8 cellular contexts compared by ENCODE assay signal in the genomic region with DNA sequence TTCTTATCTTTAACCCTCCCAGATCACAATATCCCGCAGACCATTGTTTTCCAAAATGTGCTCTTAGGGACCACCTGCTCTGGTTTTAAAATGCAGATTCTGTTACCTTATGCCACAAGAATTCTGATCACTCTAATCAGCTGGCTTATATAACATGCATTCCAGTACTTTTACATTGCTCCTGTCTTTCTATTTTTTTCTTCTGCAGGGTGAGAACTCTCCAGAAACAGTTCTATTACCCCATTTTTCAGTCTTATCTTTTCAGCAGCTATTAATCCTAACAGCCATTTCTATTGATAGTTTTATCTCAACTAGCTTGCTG. TPM values are rescaled to one million over a fixed set of nuclear protein-coding genes. Genes with fewer than 3 reads are reported as not detected.
DNase-seq lines count a peak whose midpoint lies in the region; ATAC-seq and TF ChIP-seq lines count a peak whose summit lies in the region.

No MANE protein-coding gene starts in this region.

- H3K4me3 Mint-ChIP-seq in activated T-helper 2 cell treated with anti-CD3 and anti-CD28 coated beads, Interferon-gamma antibody, Interleukin-2, Interleukin-4, amounts not matched to agents 10 μg/mL and 5 μg/mL and 100 μg/mL, durations not matched to agents 14 hours and 24 hours and 36 hours (ENCODE audit: low read depth), result peak overlapping the region; percentile 2

- H3K4me3 ChIP-seq in HUES48 (ENCODE audit: low read depth, low read length), result peak overlapping the region; percentile 88
- H3K4me3 ChIP-seq in hepatocyte, result peak overlapping the region; percentile 95
- peak overlapping the region; percentile 99 for H3K4me3 ChIP-seq in skeletal muscle satellite cell (ENCODE audit: low read length)

- H4K20me1 ChIP-seq in hepatocyte (ENCODE audit: insufficient read depth, poor library complexity, severe bottlenecking), result peaks cover 56% of the 10 kb centered on the region

- intact Hi-C loops in activated T-helper 2 cell treated with anti-CD3 and anti-CD28 coated beads, Interferon-gamma antibody, Interleukin-2, Interleukin-4, amounts not matched to agents 10 μg/mL and 5 μg/mL and 100 μg/mL, durations not matched to agents 14 hours and 24 hours and 36 hours (cut with micrococcal nuclease), result loop anchor here (2.0 kb wide), 4 partner anchors 15 to 167 kb away; a partner anchor contains a TSS

- H3K27me3 Mint-ChIP-seq in activated T-helper 2 cell treated with anti-CD3 and anti-CD28 coated beads, Interferon-gamma antibody, Interleukin-2, Interleukin-4, amounts not matched to agents 10 μg/mL and 5 μg/mL and 100 μg/mL, durations not matched to agents 14 hours and 24 hours and 36 hours (ENCODE audit: low read depth), result peaks cover 34% of the 10 kb centered on the region

- H3K4me1 ChIP-seq in HUES48 (ENCODE audit: control insufficient read depth, insufficient read depth, low read length), result peaks cover 54% of the 10 kb centered on the region
- peaks cover 37% of the 10 kb centered on the region for H3K4me1 ChIP-seq in hepatocyte (ENCODE audit: insufficient read depth)
- H3K4me1 ChIP-seq in skeletal muscle satellite cell (ENCODE audit: control insufficient read depth, insufficient read depth, low read length), result peaks cover 41% of the 10 kb centered on the region

- H3K27me3 ChIP-seq in HUES48 (ENCODE audit: control insufficient read depth, insufficient read depth, low read length), result peaks cover 14% of the 10 kb centered on the region
- H3K27me3 ChIP-seq in hepatocyte, result no peaks in the 10 kb centered on the region
- peaks cover 3% of the 10 kb centered on the region for H3K27me3 ChIP-seq in skeletal muscle satellite cell (ENCODE audit: control insufficient read depth, insufficient read depth, low read length)

- H3K36me3 ChIP-seq in HUES48 (ENCODE audit: control insufficient read depth, insufficient read depth, low read length) (peaks cover 9% of the 10 kb centered on the region), hepatocyte (replicated peaks; ENCODE audit: insufficient read depth, low read depth) (no peaks in the 10 kb centered on the region), skeletal muscle satellite cell (ENCODE audit: insufficient read depth, low read length) (peaks cover 4% of the 10 kb centered on the region)

- H3K4me1 Mint-ChIP-seq in activated T-helper 2 cell treated with anti-CD3 and anti-CD28 coated beads, Interferon-gamma antibody, Interleukin-2, Interleukin-4, amounts not matched to agents 10 μg/mL and 5 μg/mL and 100 μg/mL, durations not matched to agents 14 hours and 24 hours and 36 hours (ENCODE audit: low read depth), result peaks cover 38% of the 10 kb centered on the region

- H3K4me2 ChIP-seq in hepatocyte (peak overlapping the region; percentile 79), skeletal muscle satellite cell (ENCODE audit: low read length) (peak overlapping the region; percentile 82)

- peak overlapping the region; percentile 13; the same call in 1 of the 2 replicates for H3K9ac ChIP-seq in HUES48 (ENCODE audit: low read depth, low read length)
- H3K9ac ChIP-seq in skeletal muscle satellite cell (ENCODE audit: low read depth, low read length), result peak overlapping the region; percentile 98

- H2AFZ ChIP-seq in hepatocyte, result no peak overlapping the region

- H3K79me2 ChIP-seq in hepatocyte, result peaks cover 77% of the 10 kb centered on the region

- H3K36me3 Mint-ChIP-seq in activated T-helper 2 cell treated with anti-CD3 and anti-CD28 coated beads, Interferon-gamma antibody, Interleukin-2, Interleukin-4, amounts not matched to agents 10 μg/mL and 5 μg/mL and 100 μg/mL, durations not matched to agents 14 hours and 24 hours and 36 hours (ENCODE audit: low read depth), result peaks cover 28% of the 10 kb centered on the region

- ATAC-seq in HG02938 (IDR thresholded peaks at IDR 0.05; ENCODE audit: unreplicated experiment), result no peak
- no peak for ATAC-seq in HG02885 (IDR thresholded peaks at IDR 0.05; ENCODE audit: poor library complexity, unreplicated experiment)

- no peaks in the 10 kb centered on the region for H3K9me3 Mint-ChIP-seq in activated T-helper 2 cell treated with anti-CD3 and anti-CD28 coated beads, Interferon-gamma antibody, Interleukin-2, Interleukin-4, amounts not matched to agents 10 μg/mL and 5 μg/mL and 100 μg/mL, durations not matched to agents 14 hours and 24 hours and 36 hours

- no peak overlapping the region for H3K27ac Mint-ChIP-seq in activated T-helper 2 cell treated with anti-CD3 and anti-CD28 coated beads, Interferon-gamma antibody, Interleukin-2, Interleukin-4, amounts not matched to agents 10 μg/mL and 5 μg/mL and 100 μg/mL, durations not matched to agents 14 hours and 24 hours and 36 hours

- peak overlapping the region; percentile 84 for H3K27ac ChIP-seq in HUES48 (ENCODE audit: low read depth, low read length)
- peak overlapping the region; percentile 99 for H3K27ac ChIP-seq in hepatocyte

- H3K9me3 ChIP-seq in HUES48 (ENCODE audit: control insufficient read depth, insufficient read depth, low read length), result no peaks in the 10 kb centered on the region
- no peaks in the 10 kb centered on the region for H3K9me3 ChIP-seq in hepatocyte (ENCODE audit: low read depth)
- H3K9me3 ChIP-seq in skeletal muscle satellite cell (replicated peaks; ENCODE audit: low read length), result no peaks in the 10 kb centered on the region

- no peaks in the 10 kb centered on the region for H3K9me2 ChIP-seq in hepatocyte (replicated peaks; ENCODE audit: insufficient read depth)

- no peak for TF ChIP-seq CTCF in hepatocyte (IDR thresholded peaks at IDR 0.05; ENCODE audit: poor library complexity)

- DNase-seq in activated T-helper 2 cell treated with anti-CD3 and anti-CD28 coated beads, Interferon-gamma antibody, Interleukin-2, Interleukin-4, amounts not matched to agents 10 μg/mL and 5 μg/mL and 100 μg/mL, durations not matched to agents 14 hours and 24 hours and 36 hours (ENCODE audit: low spot score), result no peak
- DNase-seq in hepatocyte (ENCODE audit: low spot score) (no peak), HuH-7.5 (ENCODE audit: low spot score) (no peak), NCI-H524 treated with DMSO at 0.1 percent for 48 hours (lab: John Stamatoyannopoulos, UW) (no peak)

- WGBS in hepatocyte (ENCODE audit: low lambda C conversion rate, missing lambda C conversion rate), result 20% methylated on average over 1 of the region's 1 CpG

RNA-seq across cellular contexts. Expression of a gene that starts 2.8 kb away (rescaled TPM):
- total RNA-seq in activated T-helper 2 cell treated with anti-CD3 and anti-CD28 coated beads, Interferon-gamma antibody, Interleukin-2, Interleukin-4, amounts not matched to agents 10 μg/mL and 5 μg/mL and 100 μg/mL, durations not matched to agents 14 hours and 24 hours and 36 hours, result 48.7 and 54.4 TPM in 2 replicates
- 438 and 449 TPM in 2 replicates for total RNA-seq in hepatocyte
- polyA plus RNA-seq in hepatocyte, result 572 and 588 TPM in 2 replicates
- total RNA-seq in skeletal muscle satellite cell (2012; rRNA removed), result 60.3 and 82.1 TPM in 2 replicates
